In the genomic region with DNA sequence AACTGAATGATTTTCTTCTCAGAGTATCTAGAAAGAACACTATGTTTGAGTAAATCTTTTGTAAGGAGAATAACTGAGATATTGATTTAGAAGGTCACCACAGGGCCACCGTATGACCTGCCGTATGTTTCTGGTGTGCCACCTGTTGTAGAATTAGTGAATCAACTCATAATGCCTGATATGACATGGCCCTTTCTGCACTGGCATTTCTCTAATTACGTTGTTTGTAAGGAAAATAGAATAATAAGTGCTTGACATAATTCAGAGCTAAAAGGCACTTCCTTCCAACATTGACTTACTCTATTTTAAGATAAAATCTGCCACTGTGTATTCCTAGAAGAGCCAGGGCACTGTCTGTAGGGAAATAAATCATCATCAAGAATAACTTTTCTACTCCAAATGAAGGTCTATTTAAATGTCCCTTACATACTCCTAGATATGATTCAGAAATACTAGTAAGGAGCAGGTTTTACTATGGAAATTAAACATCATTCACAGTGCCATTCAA, we compare ENCODE assay signal across 19 cellular contexts.
"Had no signal": no experiment of that assay in that cellular context is flagged by ENCODE, and none has a peak within 500 bp of the region (broad histone marks: within the 10 kb centered on the region; RNA-seq: fewer than 3 reads in every experiment).

No MANE protein-coding gene starts in this region.

- H3K36me3 ChIP-seq: brain microvascular endothelial cell, thoracic aorta had no signal

- DNase-seq: activated CD4-positive, alpha-beta T cell treated with anti-CD3 and anti-CD28 coated beads, Interleukin-2, amount 10 ng/mL, durations not matched to agents 7 days and 5 days; activated CD8-positive, alpha-beta memory T cell treated with anti-CD3 and anti-CD28 coated beads, Interleukin-2, amount 50 U/mL, for 4 hours; activated CD8-positive, alpha-beta T cell treated with anti-CD3 and anti-CD28 coated beads, Interleukin-2, amount 10 ng/mL, durations not matched to agents 7 days and 5 days; activated naive CD4-positive, alpha-beta T cell treated with anti-CD3 and anti-CD28 coated beads for 36 hours; activated T-cell treated with anti-CD3 and anti-CD28 coated beads, Interleukin-2, amount 50 U/mL, for 4 hours; brain microvascular endothelial cell; effector CD8-positive, alpha-beta T cell; esophagus squamous epithelium; hypothalamus; islet precursor cell; midbrain; spleen; stimulated activated CD4-positive, alpha-beta T cell treated with anti-CD3 and anti-CD28 coated beads, Interleukin-4, amount 100 ng/mL, for 4 hours; T-helper 1 cell; T-helper 9 cell; upper lobe of left lung had no signal

- H3K27me3 ChIP-seq: brain microvascular endothelial cell, esophagus squamous epithelium, spleen, upper lobe of left lung had no signal

- H3K4me3 ChIP-seq: esophagus squamous epithelium, spleen, thoracic aorta, upper lobe of left lung had no signal

- ATAC-seq: activated CD8-positive, alpha-beta T cell treated with anti-CD3 and anti-CD28 coated beads, Interleukin-2, amount 10 ng/mL, durations not matched to agents 7 days and 5 days; activated T-cell treated with anti-CD3 and anti-CD28 coated beads, Interleukin-2, amount 50 U/mL, for 4 hours; sciatic nerve; stimulated activated memory B cell treated with anti-CD40 and anti-IgM and Interleukin-4, amounts not matched to agents 10 μg/mL and 1 μg/mL and 100 μg/mL, for 72 hours had no signal

- H3K27ac ChIP-seq: brain microvascular endothelial cell, esophagus squamous epithelium, spleen, thoracic aorta, upper lobe of left lung had no signal

- H3K4me1 ChIP-seq: esophagus squamous epithelium, spleen had no signal

- H3K9me3 ChIP-seq: esophagus squamous epithelium, spleen, thoracic aorta, upper lobe of left lung had no signal
